Comparison of ENCODE assay signal across 6 cellular contexts in genomic region chr1:243184787-243185186, GRCh38.
DNase-seq lines count a peak whose midpoint lies in the region; ATAC-seq, FAIRE-seq and TF ChIP-seq lines count a peak whose summit lies in the region.
"Not testable (repeated sequence)": the region's sequence is repeated elsewhere in the genome, so short reads cannot be mapped to it uniquely, and the experiment has no call there.

No MANE protein-coding gene starts in this region.

- POLR2A ChIA-PET in WTC11 (lab: Charles Lee); HepG2 (lab: Yijun Ruan, JAX): not testable (repeated sequence)

- CTCF ChIA-PET in WTC11 (lab: Charles Lee); HepG2 (lab: Yijun Ruan, JAX; ENCODE audit: low intra/inter-chr PET ratio, low total read pairs): not testable (repeated sequence)

- H4K20me1 ChIP-seq in GM23338 (replicated peaks; ENCODE audit: insufficient read depth); HepG2 (ENCODE audit: insufficient read depth, low read length): not testable (repeated sequence)

- H3K79me2 ChIP-seq in GM23338 (replicated peaks; ENCODE audit: insufficient read depth); HepG2 (ENCODE audit: insufficient read depth, low read length): not testable (repeated sequence)

- H3K27ac ChIP-seq in GM23338 (ENCODE audit: low read depth); HepG2 (ENCODE audit: extremely low read length, insufficient read depth, low read length); liver (ENCODE audit: low read depth in 1 of 2, low read length in 2 of 2); right lobe of liver: not testable (repeated sequence)

- peaks cover 26% of the 10 kb centered on the region for H3K4me1 ChIP-seq in GM23338 (ENCODE audit: insufficient read depth)
- H3K4me1 ChIP-seq in HepG2 (ENCODE audit: insufficient read depth, low read length); liver (ENCODE audit: control insufficient read depth in 4 of 4, insufficient read depth in 4 of 4, low read length in 3 of 4); right lobe of liver: not testable (repeated sequence)

- not testable (repeated sequence) for H3K9ac ChIP-seq in HepG2 (ENCODE audit: insufficient read depth, low read depth, low read length); liver (ENCODE audit: low read depth in 1 of 2, low read length in 2 of 2)

- H3K4me1 Mint-ChIP-seq in GM23338, result peaks cover 39% of the 10 kb centered on the region
- H3K4me1 Mint-ChIP-seq in WTC11, result peaks cover 36% of the 10 kb centered on the region

- H3K9me3 ChIP-seq in HepG2 (ENCODE audit: low read length); liver (ENCODE audit: control insufficient read depth in 4 of 4, low read length in 3 of 4); right lobe of liver: not testable (repeated sequence)

- not testable (repeated sequence) for H3K4me3 ChIP-seq in GM23338; HepG2 (replicated peaks in 1 of 3; ENCODE audit: insufficient read depth in 1 of 3, low read depth in 2 of 3, low read length in 3 of 3); liver (ENCODE audit: low read depth in 1 of 3, low read length in 3 of 3); right lobe of liver

- not testable (repeated sequence) for H3K36me3 ChIP-seq in GM23338 (ENCODE audit: insufficient read depth); HepG2 (replicated peaks in 1 of 2; ENCODE audit: control insufficient read depth in 1 of 2, insufficient read depth in 2 of 2, low read length in 2 of 2); liver (ENCODE audit: control insufficient read depth in 4 of 4, insufficient read depth in 3 of 4, low read depth in 1 of 4, low read length in 3 of 4); right lobe of liver

- not testable (repeated sequence) for H3K9me3 Mint-ChIP-seq in GM23338, WTC11

- in situ Hi-C loops in HepG2 (cut with HindIII; ENCODE audit: extremely low pct_ligation_motif_present, low pct_unique_long_range_greater_than_20kb), result not testable (repeated sequence)

- not testable (repeated sequence) for BruUV-seq in HepG2 (replicated peaks; lab: Mats Ljungman, UMichigan)

- not testable (repeated sequence) for H3K27me3 ChIP-seq in GM23338 (ENCODE audit: insufficient read depth); HepG2 (ENCODE audit: control insufficient read depth in 1 of 2, insufficient read depth in 2 of 2, low read length in 2 of 2); liver (ENCODE audit: control insufficient read depth in 4 of 4, insufficient read depth in 4 of 4, low read length in 3 of 4); right lobe of liver

- not testable (repeated sequence) for ATAC-seq in GM23338, WTC11
- ATAC-seq in left lobe of liver (peak; percentile 94), HepG2 (peak; percentile 31; the same call in 1 of the 3 replicates), right lobe of liver (peak; percentile 82 to 96 (median 92))

- not testable (repeated sequence) for TF ChIP-seq CTCF in GM23338 (conservative IDR thresholded peaks at IDR 0.05; ENCODE audit: low read depth in 2 of 2); WTC11 (IDR thresholded peaks at IDR 0.05); HepG2 (CRISPR knock-in tag; IDR thresholded peaks at IDR 0.05); liver (IDR thresholded peaks at IDR 0.05; ENCODE audit: low read depth, low read length, missing input control); right lobe of liver (IDR thresholded peaks at IDR 0.05)

- TF ChIP-seq EP300 in HepG2 (IDR thresholded peaks at IDR 0.05; ENCODE audit: low read depth in 2 of 2, low read length in 2 of 2); HepG2 (CRISPR knock-in tag; IDR thresholded peaks at IDR 0.05; ENCODE audit: borderline replicate concordance): not testable (repeated sequence)

- H3K36me3 Mint-ChIP-seq in GM23338 (ENCODE audit: low read depth), result peaks cover 22% of the 10 kb centered on the region; the same call in 2 of the 3 replicates
- H3K36me3 Mint-ChIP-seq in WTC11, result peaks cover 24% of the 10 kb centered on the region

- intact Hi-C loops in HepG2 (cut with micrococcal nuclease; ENCODE audit: unreplicated experiment); right lobe of liver (cut with DNase I): not testable (repeated sequence)

- not testable (repeated sequence) for H3F3A ChIP-seq in GM23338 (replicated peaks; ENCODE audit: low read depth)

- TF ChIP-seq POLR2A in HepG2 (IDR thresholded peaks at IDR 0.05; ENCODE audit: insufficient read depth in 1 of 2, low read depth in 2 of 2, low read length in 2 of 2); right lobe of liver (IDR thresholded peaks at IDR 0.05): not testable (repeated sequence)

- 44% methylated on average over 7 of the region's 7 CpGs for WGBS in HepG2 (ENCODE audit: low lambda C conversion rate)
- WGBS in liver, result 41% methylated on average over 7 of the region's 7 CpGs
- 25% methylated on average over 7 of the region's 7 CpGs for WGBS in right lobe of liver (ENCODE audit: insufficient coverage, low coverage, low lambda C conversion rate, missing lambda C conversion rate)

- not testable (repeated sequence) for TF ChIP-seq RAD21 in HepG2 (CRISPR knock-in tag; IDR thresholded peaks at IDR 0.05)
- peak in 1 of 2 donors; percentile 4 for TF ChIP-seq RAD21 in liver (IDR thresholded peaks at IDR 0.05)

- FAIRE-seq in HepG2 (lab: Jason Lieb, UNC), result peak; percentile 15

- 0 out of 2 replicates have a peak overlapping the region, but pooled peaks have one; percentile 23 for H3K4me2 ChIP-seq in GM23338
- not testable (repeated sequence) for H3K4me2 ChIP-seq in HepG2 (ENCODE audit: low read depth, low read length)

- not testable (repeated sequence) for H2AFZ ChIP-seq in GM23338; HepG2 (ENCODE audit: low read length)

- DNase-seq in GM23338 (ENCODE audit: low spot score); WTC11 (ENCODE audit: low spot score); left lobe of liver (ENCODE audit: low spot score); right lobe of liver: not testable (repeated sequence)
- DNase-seq in HepG2 (ENCODE audit: low spot score), result peak; percentile 7

- H3K27ac Mint-ChIP-seq in GM23338 (peak overlapping the region; percentile 44; the same call in 1 of the 2 replicates), WTC11 (peak overlapping the region; percentile 41; the same call in 1 of the 2 replicates)

- H3K4me3 Mint-ChIP-seq in GM23338, WTC11: not testable (repeated sequence)

- not testable (repeated sequence) for H3K9me2 ChIP-seq in GM23338 (ENCODE audit: insufficient read depth)

- not testable (repeated sequence) for H3K27me3 Mint-ChIP-seq in GM23338 (ENCODE audit: insufficient read depth, low read depth, poor library complexity); WTC11 (ENCODE audit: low read depth)

TF ChIP-seq in liver, 16 proteins besides CTCF, POLR2A, EP300 and RAD21:
- TF ChIP-seq YY1 (IDR thresholded peaks at IDR 0.05) (peak; percentile 35), RXRA (IDR thresholded peaks at IDR 0.05) (peak; percentile 49 to 65), HNF4A (conservative IDR thresholded peaks at IDR 0.05) (peak; percentile 10 to 34)
